ENCODE assay signal across 17 cellular contexts in genomic region chr6:122020588-122021271, GRCh38.
DNase-seq lines count a peak whose midpoint lies in the region; ATAC-seq and TF ChIP-seq lines count a peak whose summit lies in the region.
"Had no signal": no experiment of that assay in that cellular context is flagged by ENCODE, and none has a peak within 500 bp of the region (broad histone marks: within the 10 kb centered on the region; RNA-seq: fewer than 3 reads in every experiment).

No MANE protein-coding gene starts in this region.

- H3K4me1 ChIP-seq in endodermal cell (ENCODE audit: control insufficient read depth, insufficient read depth, low read length) (no peaks in the 10 kb centered on the region), heart right ventricle (no peaks in the 10 kb centered on the region)
- H3K4me1 ChIP-seq: parathyroid adenoma had no signal

- H3K4me1 Mint-ChIP-seq in endodermal cell = peaks cover 8% of the 10 kb centered on the region
- H3K4me1 Mint-ChIP-seq: activated CD4-positive, alpha-beta T cell treated with anti-CD3 and anti-CD28 coated beads for 36 hours; stimulated activated naive B cell treated with anti-CD40 and anti-IgM and Interleukin-4, amounts not matched to agents 10 μg/mL and 1 μg/mL and 100 μg/mL, for 72 hours had no signal

- no peak overlapping the region for H3K27ac ChIP-seq in endodermal cell (ENCODE audit: low read depth, low read length)
- H3K27ac ChIP-seq in heart right ventricle = no peak overlapping the region
- H3K27ac ChIP-seq: hepatocyte, parathyroid adenoma had no signal

- TF ChIP-seq CTCF in endodermal cell (conservative IDR thresholded peaks at IDR 0.05) = no peak
- TF ChIP-seq CTCF in heart right ventricle (IDR thresholded peaks at IDR 0.05) = no peak

- H3K27me3 ChIP-seq in endodermal cell (ENCODE audit: control insufficient read depth, insufficient read depth, low read length, poor library complexity, severe bottlenecking) = no peaks in the 10 kb centered on the region
- no peaks in the 10 kb centered on the region for H3K27me3 ChIP-seq in heart right ventricle
- H3K27me3 ChIP-seq: hepatocyte had no signal

- H3K9ac ChIP-seq in endodermal cell (ENCODE audit: extremely low read depth, low read length, poor library complexity, severe bottlenecking) = no peak overlapping the region
- H3K9ac ChIP-seq: parathyroid adenoma had no signal

- H3K4me3 Mint-ChIP-seq in endodermal cell = no peak overlapping the region
- H3K4me3 Mint-ChIP-seq: activated CD4-positive, alpha-beta T cell treated with anti-CD3 and anti-CD28 coated beads for 36 hours; stimulated activated naive B cell treated with anti-CD40 and anti-IgM and Interleukin-4, amounts not matched to agents 10 μg/mL and 1 μg/mL and 100 μg/mL, for 72 hours had no signal

- H3K9me3 Mint-ChIP-seq in endodermal cell = peaks cover 2% of the 10 kb centered on the region
- H3K9me3 Mint-ChIP-seq: activated T-helper 2 cell treated with anti-CD3 and anti-CD28 coated beads, Interferon-gamma antibody, Interleukin-2, Interleukin-4, amounts not matched to agents 10 μg/mL and 5 μg/mL and 100 μg/mL, durations not matched to agents 14 hours and 24 hours and 36 hours; stimulated activated naive B cell treated with anti-CD40 and anti-IgM and Interleukin-4, amounts not matched to agents 10 μg/mL and 1 μg/mL and 100 μg/mL, for 72 hours had no signal

- 83 to 90% methylated on average over 2 to 3 of the region's 3 CpGs for WGBS in endodermal cell (ENCODE audit: insufficient coverage in 1 of 2, insufficient read length in 1 of 2), 2 experiments
- whole genome bisulfite sequencing in heart right ventricle, 2 donors = 62 to 66% methylated on average over 3 of the region's 3 CpGs

- H3K36me3 ChIP-seq in endodermal cell (ENCODE audit: control insufficient read depth, insufficient read depth, low read length) (no peaks in the 10 kb centered on the region), heart right ventricle (no peaks in the 10 kb centered on the region)

- H3K9me3 ChIP-seq in endodermal cell (ENCODE audit: control insufficient read depth, low read length) (no peaks in the 10 kb centered on the region), heart right ventricle (no peaks in the 10 kb centered on the region)

- no peak overlapping the region for H3K4me3 ChIP-seq in endodermal cell (ENCODE audit: low read length)
- H3K4me3 ChIP-seq in heart right ventricle = no peak overlapping the region
- H3K4me3 ChIP-seq: hepatocyte, lung had no signal

- ATAC-seq in GM18909 (IDR thresholded peaks at IDR 0.05; ENCODE audit: poor library complexity, unreplicated experiment) = peak; percentile 99
- peak; percentile 96 for ATAC-seq in GM21619 (IDR thresholded peaks at IDR 0.05; ENCODE audit: unreplicated experiment)
- ATAC-seq in HG03060 (IDR thresholded peaks at IDR 0.05; ENCODE audit: low read depth, unreplicated experiment) = peak; percentile 98
- ATAC-seq in heart right ventricle = no peak
- ATAC-seq: activated CD4-positive, alpha-beta T cell treated with anti-CD3 and anti-CD28 coated beads for 36 hours; stimulated activated naive B cell treated with anti-CD40 and anti-IgM and Interleukin-4, amounts not matched to agents 10 μg/mL and 1 μg/mL and 100 μg/mL, for 72 hours had no signal

- H3K27me3 Mint-ChIP-seq in endodermal cell (ENCODE audit: insufficient read depth) = no peaks in the 10 kb centered on the region
- H3K27me3 Mint-ChIP-seq: activated CD4-positive, alpha-beta T cell treated with anti-CD3 and anti-CD28 coated beads for 36 hours; stimulated activated naive B cell treated with anti-CD40 and anti-IgM and Interleukin-4, amounts not matched to agents 10 μg/mL and 1 μg/mL and 100 μg/mL, for 72 hours had no signal

- H3K36me3 Mint-ChIP-seq in endodermal cell (ENCODE audit: low read depth) = no peaks in the 10 kb centered on the region
- H3K36me3 Mint-ChIP-seq: stimulated activated naive B cell treated with anti-CD40 and anti-IgM and Interleukin-4, amounts not matched to agents 10 μg/mL and 1 μg/mL and 100 μg/mL, for 72 hours had no signal

- no peak overlapping the region for H3K27ac Mint-ChIP-seq in endodermal cell
- H3K27ac Mint-ChIP-seq: activated CD4-positive, alpha-beta T cell treated with anti-CD3 and anti-CD28 coated beads for 36 hours; activated T-helper 2 cell treated with anti-CD3 and anti-CD28 coated beads, Interferon-gamma antibody, Interleukin-2, Interleukin-4, amounts not matched to agents 10 μg/mL and 5 μg/mL and 100 μg/mL, durations not matched to agents 14 hours and 24 hours and 36 hours; stimulated activated naive B cell treated with anti-CD40 and anti-IgM and Interleukin-4, amounts not matched to agents 10 μg/mL and 1 μg/mL and 100 μg/mL, for 72 hours had no signal

- DNase-seq in NCI-H69 (lab: John Stamatoyannopoulos, UW) (peak; percentile 25), endodermal cell (no peak), HCEC 1CT (no peak), heart right ventricle (no peak)
- DNase-seq in activated naive CD4-positive, alpha-beta T cell treated with anti-CD3 and anti-CD28 coated beads, Interleukin-2, amount 50 U/mL, for 16 hours = no peak
- DNase-seq: activated CD4-positive, alpha-beta T cell treated with anti-CD3 and anti-CD28 coated beads for 36 hours; C1 segment of cervical spinal cord; GOT3; NCI-H1694; stimulated activated naive B cell treated with anti-CD40 and anti-IgM and Interleukin-4, amounts not matched to agents 10 μg/mL and 1 μg/mL and 100 μg/mL, for 72 hours had no signal

- intact Hi-C loops in heart right ventricle (cut with DNase I) = loop anchor here in 4 of 10 donors (1.0 to 10.0 kb wide), 3 partner anchors 24 to 176 kb away; no protein-coding TSS in a partner anchor

Comparison
In these comparisons a context has a peak if more than half of its experiments do, and no peak if none do; other contexts are left out.
1. ATAC-seq: peak in GM18909 (single experiment), GM21619 (single experiment) and HG03060 (single experiment); none in heart right ventricle (0 of 8).